Comparison of ENCODE assay signal across 9 cellular contexts in the genomic region with DNA sequence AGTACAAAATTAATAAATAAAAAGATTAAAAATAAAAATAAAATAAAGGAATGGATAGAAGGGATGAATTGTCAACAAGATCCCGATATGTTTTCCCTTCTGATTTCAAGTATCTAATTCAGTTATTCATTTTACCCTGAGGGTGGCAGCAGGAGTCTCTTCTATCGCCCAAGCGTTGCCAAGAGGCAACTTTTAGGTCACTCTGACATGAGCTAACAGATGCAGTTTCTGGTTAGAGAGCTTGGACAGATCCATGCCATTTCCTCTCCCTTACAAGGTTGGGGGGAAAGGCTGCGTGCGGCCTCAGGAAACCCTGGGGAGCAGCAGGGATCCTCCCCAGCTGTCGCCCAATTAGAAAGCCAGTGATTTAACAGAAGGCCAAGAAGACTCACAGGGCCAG.
DNase-seq lines count a peak whose midpoint lies in the region; ATAC-seq, FAIRE-seq and TF ChIP-seq lines count a peak whose summit lies in the region.
"Had no signal": no experiment of that assay in that cellular context is flagged by ENCODE, and none has a peak within 500 bp of the region (broad histone marks: within the 10 kb centered on the region; RNA-seq: fewer than 3 reads in every experiment).

No MANE protein-coding gene starts in this region.

- TF ChIP-seq CTCF in GM10266 (IDR thresholded peaks at IDR 0.05; ENCODE audit: control insufficient read depth, insufficient read depth, low read depth, missing control alignments) (peak; percentile 29), foreskin fibroblast (IDR thresholded peaks at IDR 0.05; ENCODE audit: low read depth, low read length) (peak; percentile 20), neutrophil (IDR thresholded peaks at IDR 0.05) (peak; percentile 14)

- H3K4me3 ChIP-seq in foreskin fibroblast (ENCODE audit: low read depth in 1 of 2, low read length in 2 of 2): no peak overlapping the region
- no peak overlapping the region for H3K4me3 ChIP-seq in neutrophil (ENCODE audit: low read depth in 1 of 2, low read length in 1 of 2)

- H3K36me3 ChIP-seq in neutrophil: no peaks in the 10 kb centered on the region

- peak; percentile 21 for DNase-seq in GM10266 (ENCODE audit: extremely low spot score)
- peak; percentile 36 to 60 for DNase-seq in NCI-H446 (lab: John Stamatoyannopoulos, UW)
- peak; percentile 1 for DNase-seq in activated T-cell treated with anti-CD3 and anti-CD28 coated beads for 24 hours (ENCODE audit: low read depth)
- peak; percentile 34 to 71 for DNase-seq in foreskin fibroblast
- DNase-seq in NCI-H2029 (lab: John Stamatoyannopoulos, UW): no peak

- no peak overlapping the region for H3K27ac ChIP-seq in neutrophil

- H3K9me3 ChIP-seq in neutrophil: no peaks in the 10 kb centered on the region

- no peaks in the 10 kb centered on the region for H3K4me1 ChIP-seq in neutrophil (ENCODE audit: control insufficient read depth in 1 of 2, insufficient read depth in 1 of 2, low read depth in 1 of 2, low read length in 1 of 2)

- ATAC-seq in GM18873 (IDR thresholded peaks at IDR 0.05; ENCODE audit: low FRiP score, unreplicated experiment): no peak

- no peaks in the 10 kb centered on the region for H3K27me3 ChIP-seq in neutrophil

- FAIRE-seq in A204.1 (lab: Jason Lieb, UNC): peak; percentile 91
- FAIRE-seq: frontal cortex had no signal
